15 cellular contexts compared by ENCODE assay signal in the genomic region with DNA sequence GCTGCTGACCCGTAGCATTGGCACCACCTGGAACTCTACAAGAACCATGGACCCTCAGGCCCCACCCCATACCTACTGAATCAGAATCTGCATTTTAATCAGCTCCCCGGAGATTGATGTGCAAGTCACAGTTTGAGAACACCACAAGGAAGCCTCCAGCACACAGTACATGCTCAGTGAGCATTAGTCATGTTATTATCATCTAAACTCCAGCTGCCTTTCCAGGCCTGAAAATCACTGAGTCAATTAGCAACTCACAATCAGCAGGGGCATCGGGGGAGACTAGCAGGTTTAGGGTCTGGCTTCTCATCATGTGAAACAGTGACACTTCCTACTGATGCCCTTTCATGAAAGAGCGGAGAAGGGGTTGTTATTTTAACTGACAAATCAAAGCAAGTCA.
"Had no signal": no experiment of that assay in that cellular context is flagged by ENCODE, and none has a peak within 500 bp of the region (broad histone marks: within the 10 kb centered on the region; RNA-seq: fewer than 3 reads in every experiment).

No MANE protein-coding gene starts in this region.

- H3K36me3 ChIP-seq: ascending aorta, sigmoid colon had no signal

- H3K27me3 ChIP-seq: ascending aorta had no signal

- H3K4me1 ChIP-seq: ascending aorta, sigmoid colon had no signal

- DNase-seq: activated CD4-positive, alpha-beta memory T cell treated with anti-CD3 and anti-CD28 coated beads, Interleukin-2, amount 10 ng/mL, durations not matched to agents 7 days and 5 days; activated naive CD4-positive, alpha-beta T cell treated with Interleukin-2 at 50 U/mL for 16 hours; activated naive CD8-positive, alpha-beta T cell treated with anti-CD3 and anti-CD28 coated beads, Interleukin-2, amount 50 U/mL, for 24 hours; central memory CD4-positive, alpha-beta T cell; effector CD8-positive, alpha-beta T cell; natural killer cell; nucleus accumbens; sigmoid colon; stimulated activated CD4-positive, alpha-beta T cell treated with anti-CD3 and anti-CD28 coated beads, Interleukin-12 subunit alpha, Interleukin-12 subunit beta, amount 100 ng/mL, for 4 hours; stimulated activated CD4-positive, alpha-beta T cell treated with anti-CD3 and anti-CD28 coated beads, Interleukin-2, amount 100 ng/mL, for 48 hours; stimulated activated naive CD4-positive, alpha-beta T cell treated with Interleukin-2 at 50 U/mL for 16 hours; T-helper 9 cell had no signal

- ATAC-seq: activated naive CD8-positive, alpha-beta T cell treated with anti-CD3 and anti-CD28 coated beads, Interleukin-2, amount 50 U/mL, for 24 hours; natural killer cell had no signal

- H3K4me3 ChIP-seq: ascending aorta, coronary artery, sigmoid colon had no signal

- H3K27ac ChIP-seq: ascending aorta, coronary artery, sigmoid colon, VCaP had no signal

- H3K9me3 ChIP-seq: sigmoid colon had no signal
